In genomic region chr6:55694148-55694547, GRCh38 we compare ENCODE assay signal across 13 cellular contexts.
DNase-seq lines count a peak whose midpoint lies in the region; ATAC-seq and TF ChIP-seq lines count a peak whose summit lies in the region.
"Had no signal": no experiment of that assay in that cellular context is flagged by ENCODE, and none has a peak within 500 bp of the region (broad histone marks: within the 10 kb centered on the region; RNA-seq: fewer than 3 reads in every experiment).

No MANE protein-coding gene starts in this region.

- no peaks in the 10 kb centered on the region for H3K4me1 Mint-ChIP-seq in nephron progenitor cell
- H3K4me1 Mint-ChIP-seq: CD8-positive, alpha-beta memory T cell had no signal

- no peak overlapping the region for H3K27ac ChIP-seq in KMS-11
- peak overlapping the region; percentile 18 for H3K27ac ChIP-seq in ectodermal cell (ENCODE audit: insufficient read depth, low read depth, low read length, poor library complexity, severe bottlenecking)
- no peak overlapping the region for H3K27ac ChIP-seq in left lung

- no peaks in the 10 kb centered on the region for H3K9me3 Mint-ChIP-seq in nephron progenitor cell

- no peak overlapping the region for H3K4me3 ChIP-seq in BJ (ENCODE audit: low read depth, low read length)
- no peak overlapping the region for H3K4me3 ChIP-seq in KMS-11 (IDR thresholded peaks at IDR 0.05; ENCODE audit: insufficient read depth, low read depth, low read length)
- H3K4me3 ChIP-seq in ectodermal cell (ENCODE audit: insufficient read depth, low read depth, low read length), result no peak overlapping the region
- no peak overlapping the region for H3K4me3 ChIP-seq in left lung

- no peak overlapping the region for H3K4me3 Mint-ChIP-seq in nephron progenitor cell
- H3K4me3 Mint-ChIP-seq: CD8-positive, alpha-beta memory T cell had no signal

- ATAC-seq in left lung, result peak; percentile 95
- ATAC-seq in HG03045 (IDR thresholded peaks at IDR 0.05; ENCODE audit: unreplicated experiment), result no peak
- ATAC-seq: HCT116 had no signal

- H3K4me2 ChIP-seq in KMS-11, result 0 out of 2 replicates have a peak overlapping the region, but pooled peaks have one; percentile 4

- POLR2A ChIA-PET in BJ (lab: Charles Lee), result no interaction called here

- no peak for TF ChIP-seq CTCF in BJ (IDR thresholded peaks at IDR 0.05; ENCODE audit: insufficient read depth, low read depth, low read length)
- no peak for TF ChIP-seq CTCF in KMS-11 (conservative IDR thresholded peaks at IDR 0.05; ENCODE audit: low read depth, low read length)
- no peak for TF ChIP-seq CTCF in left lung (IDR thresholded peaks at IDR 0.05)
- TF ChIP-seq CTCF in nephron progenitor cell (IDR thresholded peaks at IDR 0.05), result no peak

- WGBS in ectodermal cell, 2 experiments, result 7% methylated on average over 2 of the region's 2 CpGs

- DNase-seq in BJ (ENCODE audit: low read depth) (peak; percentile 28), left lung (no peak), NCI-H748 treated with DMSO at 0.1 percent for 48 hours (lab: John Stamatoyannopoulos, UW) (no peak), GM19238 (ENCODE audit: insufficient read length, low spot score) (no peak), nephron progenitor cell (no peak)
- DNase-seq: activated CD8-positive, alpha-beta memory T cell treated with anti-CD3 and anti-CD28 coated beads for 24 hours; aorta; CD8-positive, alpha-beta memory T cell; NCI-H2107 had no signal

- no peak overlapping the region for H2AFZ ChIP-seq in KMS-11 (ENCODE audit: low read depth)

- H3K27me3 ChIP-seq in BJ (ENCODE audit: control insufficient read depth, insufficient read depth, low read length) (no peaks in the 10 kb centered on the region), KMS-11 (ENCODE audit: insufficient read depth, low read depth) (no peaks in the 10 kb centered on the region), ectodermal cell (ENCODE audit: control insufficient read depth, insufficient read depth, low read length, poor library complexity, severe bottlenecking) (no peaks in the 10 kb centered on the region), left lung (no peaks in the 10 kb centered on the region)

- H3K4me1 ChIP-seq in KMS-11 (ENCODE audit: low read depth, poor library complexity, severe bottlenecking), result peaks cover 9% of the 10 kb centered on the region
- peaks cover 6% of the 10 kb centered on the region for H3K4me1 ChIP-seq in ectodermal cell (ENCODE audit: control insufficient read depth, insufficient read depth, low read length)
- no peaks in the 10 kb centered on the region for H3K4me1 ChIP-seq in left lung

- H3K27ac Mint-ChIP-seq in nephron progenitor cell, result no peak overlapping the region
- H3K27ac Mint-ChIP-seq: CD8-positive, alpha-beta memory T cell had no signal

- intact Hi-C loops in left lung (cut with DNase I), result no loop called here

- no peaks in the 10 kb centered on the region for H3K79me2 ChIP-seq in KMS-11 (ENCODE audit: insufficient read depth, low read depth)

- H3K27me3 Mint-ChIP-seq in nephron progenitor cell (ENCODE audit: low read depth, poor library complexity), result no peaks in the 10 kb centered on the region
- H3K27me3 Mint-ChIP-seq: CD8-positive, alpha-beta memory T cell had no signal

- H3K36me3 ChIP-seq in BJ (ENCODE audit: control insufficient read depth, insufficient read depth, low read length) (no peaks in the 10 kb centered on the region), KMS-11 (ENCODE audit: insufficient read depth) (no peaks in the 10 kb centered on the region; the same call in 1 of the 2 replicates), ectodermal cell (ENCODE audit: control insufficient read depth, insufficient read depth, low read length) (no peaks in the 10 kb centered on the region), left lung (no peaks in the 10 kb centered on the region)

- no peaks in the 10 kb centered on the region for H4K20me1 ChIP-seq in KMS-11 (ENCODE audit: insufficient read depth)

- H3K9me3 ChIP-seq in ectodermal cell (ENCODE audit: control insufficient read depth, low read length) (no peaks in the 10 kb centered on the region), left lung (no peaks in the 10 kb centered on the region)

- no peak overlapping the region for H3K9ac ChIP-seq in KMS-11

- CTCF ChIA-PET in BJ (lab: Yijun Ruan, JAX), result no interaction called here

- no peaks in the 10 kb centered on the region for H3K36me3 Mint-ChIP-seq in nephron progenitor cell (ENCODE audit: low read depth)
- H3K36me3 Mint-ChIP-seq: CD8-positive, alpha-beta memory T cell had no signal
